In genomic region chr22:48080304-48081165, GRCh38 we compare ENCODE assay signal across 18 cellular contexts.
A peak's percentile ranks its signal among the peaks of the same experiment; 100 is the strongest.
DNase-seq lines count a peak whose midpoint lies in the region; ATAC-seq and TF ChIP-seq lines count a peak whose summit lies in the region.
"Had no signal": no experiment of that assay in that cellular context is flagged by ENCODE, and none has a peak within 500 bp of the region (broad histone marks: within the 10 kb centered on the region; RNA-seq: fewer than 3 reads in every experiment).

No MANE protein-coding gene starts in this region.

- H4K20me1 ChIP-seq in DOHH2 (ENCODE audit: control insufficient read depth, insufficient read depth, low read depth, low read length) (no peaks in the 10 kb centered on the region), SU-DHL-6 (ENCODE audit: low read depth, low read length) (no peaks in the 10 kb centered on the region)

- intact Hi-C loops in posterior vena cava (cut with DNase I): no loop called here

- POLR2A ChIA-PET in CD8-positive, alpha-beta memory T cell (lab: Charles Lee): no interaction called here

- no peak overlapping the region for H2AFZ ChIP-seq in SU-DHL-6 (ENCODE audit: low read depth, low read length, severe bottlenecking)
- H2AFZ ChIP-seq: GM23248 had no signal

- TF ChIP-seq CTCF in DOHH2 (IDR thresholded peaks at IDR 0.05; ENCODE audit: low read depth, low read length, poor library complexity, severe bottlenecking): no peak
- TF ChIP-seq CTCF in SU-DHL-6 (IDR thresholded peaks at IDR 0.05; ENCODE audit: insufficient read depth, low read length, poor library complexity, severe bottlenecking): no peak

- peaks cover 19% of the 10 kb centered on the region for H3K4me1 ChIP-seq in CD8-positive, alpha-beta memory T cell (ENCODE audit: insufficient read depth, low read length)
- peaks cover 96% of the 10 kb centered on the region for H3K4me1 ChIP-seq in DOHH2 (ENCODE audit: control insufficient read depth, low read length)

- H3K9ac ChIP-seq in SU-DHL-6 (ENCODE audit: low read length): no peak overlapping the region
- H3K9ac ChIP-seq: BLaER1 treated with 17β-estradiol and CSF1 and Interleukin-3, amounts not matched to agents 10 nM and 100 nM; GM23248; SK-N-SH had no signal

- H3K9me2 ChIP-seq in DOHH2 (replicated peaks; ENCODE audit: control insufficient read depth, low read length) (no peaks in the 10 kb centered on the region), SU-DHL-6 (replicated peaks; ENCODE audit: insufficient read depth, low read length) (no peaks in the 10 kb centered on the region)
- H3K9me2 ChIP-seq: SK-N-SH had no signal

- CTCF ChIA-PET in CD8-positive, alpha-beta memory T cell (lab: Charles Lee): no interaction called here

- no peaks in the 10 kb centered on the region for H3K36me3 Mint-ChIP-seq in CD8-positive, alpha-beta memory T cell
- H3K36me3 Mint-ChIP-seq: CD8-positive, alpha-beta T cell had no signal

- no peaks in the 10 kb centered on the region for H3K9me3 Mint-ChIP-seq in CD8-positive, alpha-beta memory T cell
- H3K9me3 Mint-ChIP-seq: CD8-positive, alpha-beta T cell had no signal

- H3K4me3 Mint-ChIP-seq in CD8-positive, alpha-beta memory T cell: peak overlapping the region in 1 of 7 donors; percentile 3

- no peaks in the 10 kb centered on the region for H3K36me3 ChIP-seq in CD8-positive, alpha-beta memory T cell (ENCODE audit: insufficient read depth, low read length)
- H3K36me3 ChIP-seq in DOHH2 (ENCODE audit: control insufficient read depth, low read length): no peaks in the 10 kb centered on the region
- H3K36me3 ChIP-seq in SU-DHL-6 (ENCODE audit: low read length): no peaks in the 10 kb centered on the region
- H3K36me3 ChIP-seq: BLaER1 treated with 17β-estradiol and CSF1 and Interleukin-3, amounts not matched to agents 10 nM and 100 nM had no signal

- H3K79me2 ChIP-seq in DOHH2 (ENCODE audit: control insufficient read depth, low read length) (no peaks in the 10 kb centered on the region), SU-DHL-6 (ENCODE audit: insufficient read depth, low read length) (no peaks in the 10 kb centered on the region)

- H3K4me2 ChIP-seq in DOHH2 (ENCODE audit: low read length) (peak overlapping the region; percentile 38), SU-DHL-6 (ENCODE audit: low read depth, low read length, poor library complexity, severe bottlenecking) (peak overlapping the region; percentile 50)
- H3K4me2 ChIP-seq: BLaER1 treated with 17β-estradiol and CSF1 and Interleukin-3, amounts not matched to agents 10 nM and 100 nM; SK-N-SH had no signal

- H3K9me3 ChIP-seq in CD8-positive, alpha-beta memory T cell (ENCODE audit: low read length): no peaks in the 10 kb centered on the region
- H3K9me3 ChIP-seq in DOHH2 (ENCODE audit: control insufficient read depth, insufficient read depth, low read length) (no peaks in the 10 kb centered on the region), SU-DHL-6 (ENCODE audit: insufficient read depth, low read length) (no peaks in the 10 kb centered on the region)
- H3K9me3 ChIP-seq: BLaER1 treated with 17β-estradiol and CSF1 and Interleukin-3, amounts not matched to agents 10 nM and 100 nM; SK-N-SH had no signal

- peaks cover 10% of the 10 kb centered on the region for H3F3A ChIP-seq in DOHH2 (ENCODE audit: control insufficient read depth, insufficient read depth)
- peaks cover 27% of the 10 kb centered on the region for H3F3A ChIP-seq in SU-DHL-6 (ENCODE audit: insufficient read depth)

- H3K27me3 Mint-ChIP-seq in CD8-positive, alpha-beta memory T cell: peaks cover 15 to 50% of the 10 kb centered on the region in 2 donors

- no peak overlapping the region for H3K27ac ChIP-seq in CD8-positive, alpha-beta memory T cell (ENCODE audit: low read depth, low read length)
- no peak overlapping the region for H3K27ac ChIP-seq in DOHH2 (ENCODE audit: low read depth, low read length)
- H3K27ac ChIP-seq in SU-DHL-6 (ENCODE audit: low read depth, low read length): peak overlapping the region; percentile 85
- H3K27ac ChIP-seq: BLaER1 treated with 17β-estradiol and CSF1 and Interleukin-3, amounts not matched to agents 10 nM and 100 nM; GM23248 had no signal

- peaks cover 9% of the 10 kb centered on the region for H3K27me3 ChIP-seq in CD8-positive, alpha-beta memory T cell (ENCODE audit: insufficient read depth, low read length, poor library complexity, severe bottlenecking)
- H3K27me3 ChIP-seq in DOHH2 (ENCODE audit: control insufficient read depth, low read length) (no peaks in the 10 kb centered on the region), SU-DHL-6 (ENCODE audit: low read length) (no peaks in the 10 kb centered on the region)

- H3K4me3 ChIP-seq in CD8-positive, alpha-beta memory T cell (ENCODE audit: low read length): no peak overlapping the region
- H3K4me3 ChIP-seq in DOHH2 (ENCODE audit: low read length): no peak overlapping the region
- no peak overlapping the region for H3K4me3 ChIP-seq in SU-DHL-6 (ENCODE audit: insufficient read depth, low read length, poor library complexity, severe bottlenecking)
- H3K4me3 ChIP-seq: BLaER1 treated with 17β-estradiol and CSF1 and Interleukin-3, amounts not matched to agents 10 nM and 100 nM; GM23248 had no signal

- peaks cover 36 to 38% (median 38%) of the 10 kb centered on the region in 3 donors for H3K4me1 Mint-ChIP-seq in CD8-positive, alpha-beta memory T cell

- ATAC-seq in GM18868 (IDR thresholded peaks at IDR 0.05; ENCODE audit: unreplicated experiment) (no peak), GM21367 (IDR thresholded peaks at IDR 0.05; ENCODE audit: unreplicated experiment) (no peak)
- ATAC-seq: CD8-positive, alpha-beta T cell had no signal

- peak overlapping the region in 5 of 8 donors; percentile 3 to 91 (median 58) for H3K27ac Mint-ChIP-seq in CD8-positive, alpha-beta memory T cell
- H3K27ac Mint-ChIP-seq: CD8-positive, alpha-beta T cell had no signal

- peak in 1 of 5 donors; percentile 10 for DNase-seq in CD8-positive, alpha-beta memory T cell
- peak; percentile 47 for DNase-seq in posterior vena cava (ENCODE audit: low spot score)
- no peak for DNase-seq in HT-29 (ENCODE audit: low spot score)
- DNase-seq: CD8-positive, alpha-beta T cell; DMS79 treated with DMSO at 0.1 percent for 48 hours; GM23248; HCEC 1CT; NCI-H1092 treated with DMSO at 0.1 percent for 48 hours; NCI-H1694; NK-92 treated with Interleukin-12 subunit alpha and Interleukin-12 subunit beta, amount 100 ng/mL, for 24 hours; OCI-M1; SHP77 treated with DMSO at 0.1 percent for 48 hours; SK-N-SH had no signal
